Comparison of ENCODE assay signal across 7 cellular contexts in genomic region chr6:112086744-112087135, GRCh38. TPM values are rescaled to one million over a fixed set of nuclear protein-coding genes. Genes with fewer than 3 reads are reported as not detected.
DNase-seq lines count a peak whose midpoint lies in the region; ATAC-seq lines count a peak whose summit lies in the region.

No MANE protein-coding gene starts in this region.

- H3K9ac ChIP-seq in HUES6 (ENCODE audit: low read length) = peak overlapping the region; percentile 77

- peaks cover 5% of the 10 kb centered on the region; the same call in 1 of the 2 replicates for H3K27me3 ChIP-seq in HUES6 (ENCODE audit: control insufficient read depth, insufficient read depth, low read length)
- no peaks in the 10 kb centered on the region for H3K27me3 ChIP-seq in esophagus (ENCODE audit: control insufficient read depth in 1 of 2, insufficient read depth in 2 of 2, low read length in 2 of 2)
- no peaks in the 10 kb centered on the region for H3K27me3 ChIP-seq in muscle layer of duodenum (ENCODE audit: low read depth, low read length)

- H3K4me3 ChIP-seq in HUES6 (ENCODE audit: low read depth, low read length) (peak overlapping the region; percentile 94), esophagus (ENCODE audit: low read depth in 1 of 2, low read length in 2 of 2) (peak overlapping the region; percentile 90 to 95), muscle layer of duodenum (ENCODE audit: low read depth in 1 of 2, low read length in 2 of 2) (peak overlapping the region; percentile 86 to 96)

- H3K9me3 ChIP-seq in HUES6 (ENCODE audit: control insufficient read depth, insufficient read depth, low read depth, low read length) (no peaks in the 10 kb centered on the region), esophagus (ENCODE audit: control insufficient read depth in 2 of 2, insufficient read depth in 1 of 2, low read depth in 1 of 2, low read length in 1 of 2) (no peaks in the 10 kb centered on the region), muscle layer of duodenum (ENCODE audit: control insufficient read depth in 1 of 2, low read length in 2 of 2) (no peaks in the 10 kb centered on the region)

- H3K4me1 ChIP-seq in HUES6 (ENCODE audit: control insufficient read depth, insufficient read depth, low read length) (no peaks in the 10 kb centered on the region), esophagus (ENCODE audit: control insufficient read depth in 2 of 2, insufficient read depth in 2 of 2, low read length in 1 of 2) (no peaks in the 10 kb centered on the region), muscle layer of duodenum (ENCODE audit: control insufficient read depth in 1 of 2, insufficient read depth in 2 of 2, low read length in 2 of 2) (peaks cover 5 to 14% of the 10 kb centered on the region in 2 donors)

- peak; percentile 31 for ATAC-seq in GM21576 (IDR thresholded peaks at IDR 0.05; ENCODE audit: unreplicated experiment)

- WGBS in esophagus, 2 donors = 0 to 1% methylated on average over 8 of the region's 8 CpGs

- DNase-seq in GM03348 (ENCODE audit: low spot score) (peak; percentile 60), SHP77 (lab: John Stamatoyannopoulos, UW) (peak; percentile 15)
- DNase-seq in stimulated activated CD8-positive, alpha-beta memory T cell treated with anti-CD3 and anti-CD28 coated beads, Interleukin-4, amount 100 ng/mL, for 48 hours = no peak

- H3K36me3 ChIP-seq in HUES6 (ENCODE audit: control insufficient read depth, insufficient read depth, low read length) (peaks cover 24% of the 10 kb centered on the region; the same call in 1 of the 2 replicates), esophagus (ENCODE audit: control insufficient read depth in 2 of 2, insufficient read depth in 2 of 2, low read length in 1 of 2) (no peaks in the 10 kb centered on the region), muscle layer of duodenum (ENCODE audit: control insufficient read depth in 1 of 2, insufficient read depth in 2 of 2, low read length in 2 of 2) (peaks cover 0 to 10% of the 10 kb centered on the region in 2 donors)

- H3K27ac ChIP-seq in HUES6 (ENCODE audit: low read depth, low read length) (peak overlapping the region; percentile 10; the same call in 1 of the 2 replicates), esophagus (ENCODE audit: low read depth in 2 of 2, low read length in 1 of 2) (peak overlapping the region; percentile 84 to 86), muscle layer of duodenum (ENCODE audit: low read length) (peak overlapping the region; percentile 89)

RNA-seq across cellular contexts. Expression of gene TUBE1, which starts 0.5 kb away (rescaled TPM):
- 1 to 10 TPM; 6.7 to 8.3 TPM for polyA plus RNA-seq in esophagus

RNA-seq across cellular contexts. Expression of gene FAM229B, which starts 0.7 kb away (rescaled TPM):
- polyA plus RNA-seq in esophagus = 1 to 10 TPM; 5.4 to 6.2 TPM

RNA-seq across cellular contexts. Expression of gene CCN6, which starts 32.8 kb away (rescaled TPM):
- polyA plus RNA-seq in esophagus = under 1 TPM in 1 of 2 donors, not detected in 1; 0.02 TPM

Comparison
In these comparisons a context has a peak if more than half of its experiments do, and no peak if none do; other contexts are left out.
1. H3K27ac ChIP-seq: peak in every context shown above with its lines; median percentile 89 in muscle layer of duodenum; 85 in esophagus; 10 in HUES6.